Comparison of ENCODE assay signal across 8 cellular contexts in the genomic region with DNA sequence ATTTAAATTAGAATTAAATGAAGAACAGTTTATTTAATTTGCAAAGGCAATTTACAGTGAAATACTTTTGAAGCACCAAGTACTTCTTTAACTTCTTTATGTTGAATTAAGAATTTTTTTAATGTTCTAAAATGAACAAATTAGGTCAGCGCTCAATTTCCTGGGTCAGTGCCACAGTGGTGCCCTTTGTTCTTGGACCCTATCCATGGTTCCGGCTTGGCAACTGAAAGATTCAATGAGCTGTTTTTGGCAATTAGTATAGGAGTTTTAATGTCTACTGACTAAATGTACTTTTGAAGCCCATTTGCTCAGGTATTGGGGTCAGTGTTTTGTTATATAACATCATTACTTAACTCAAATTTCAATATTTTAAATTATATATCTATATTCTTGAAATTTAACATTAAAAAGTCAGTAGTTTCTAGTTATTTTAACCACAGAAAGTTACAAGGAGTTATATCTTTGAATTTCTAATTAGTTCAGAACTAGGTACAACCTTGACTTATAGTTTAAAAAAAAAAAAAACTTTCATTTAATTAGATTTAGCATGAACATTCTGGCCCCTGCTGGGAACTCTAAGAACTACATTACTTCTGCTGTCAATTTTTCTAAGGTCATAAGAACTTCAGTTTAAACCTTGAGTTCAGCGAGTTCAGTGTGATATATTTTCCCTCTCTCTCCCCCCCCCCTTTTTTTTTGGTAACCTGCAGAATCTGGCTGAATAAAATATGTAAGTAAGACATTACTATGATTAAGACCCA. TPM values are rescaled to one million over a fixed set of nuclear protein-coding genes. Genes with fewer than 3 reads are reported as not detected.
DNase-seq lines count a peak whose midpoint lies in the region; ATAC-seq, FAIRE-seq and TF ChIP-seq lines count a peak whose summit lies in the region.

No MANE protein-coding gene starts in this region.

- no peaks in the 10 kb centered on the region for H3K36me3 Mint-ChIP-seq in MCF 10A (ENCODE audit: insufficient read depth, unreplicated experiment)

- TF ChIP-seq EP300 in HepG2 (IDR thresholded peaks at IDR 0.05; ENCODE audit: low read depth in 2 of 2, low read length in 2 of 2) (no peak), HepG2 (CRISPR knock-in tag; IDR thresholded peaks at IDR 0.05; ENCODE audit: borderline replicate concordance) (no peak)

- H4K20me1 ChIP-seq in HepG2 (ENCODE audit: insufficient read depth, low read length), result no peaks in the 10 kb centered on the region

- H3K27me3 ChIP-seq in HepG2 (ENCODE audit: control insufficient read depth in 1 of 2, insufficient read depth in 2 of 2, low read length in 2 of 2), result no peaks in the 10 kb centered on the region

- H3K4me2 ChIP-seq in HepG2 (ENCODE audit: low read depth, low read length), result no peak overlapping the region

- H3K9ac ChIP-seq in HepG2 (ENCODE audit: insufficient read depth, low read depth, low read length), result no peak overlapping the region

- no peaks in the 10 kb centered on the region for H3K4me1 Mint-ChIP-seq in MCF 10A (ENCODE audit: insufficient read depth, unreplicated experiment)

- no peaks in the 10 kb centered on the region for H3K4me1 ChIP-seq in HepG2 (ENCODE audit: insufficient read depth, low read length)

- no peak overlapping the region for H3K4me3 Mint-ChIP-seq in MCF 10A (ENCODE audit: unreplicated experiment)

- CTCF ChIA-PET in GM10248 (lab: Yijun Ruan, JAX), result interaction anchor here (0.6 to 3.2 kb wide), 11 partner anchors 11 to 623 kb away, joined by 3 to 25 read pairs (median 4); no protein-coding TSS in a partner anchor
- CTCF ChIA-PET in MCF 10A (lab: Yijun Ruan, JAX), result interaction anchor here (0.7 to 2.9 kb wide), 7 partner anchors 13 to 320 kb away, joined by 3 to 52 read pairs (median 6); no protein-coding TSS in a partner anchor
- CTCF ChIA-PET in HepG2 (lab: Yijun Ruan, JAX; ENCODE audit: low intra/inter-chr PET ratio, low total read pairs), result interaction anchor here (0.7 to 2.1 kb wide), 5 partner anchors 46 to 409 kb away, joined by 3 to 17 read pairs (median 8); a partner anchor contains a TSS

- no peak overlapping the region for H3K27ac Mint-ChIP-seq in MCF 10A (ENCODE audit: low read depth, unreplicated experiment)

- H3K4me3 ChIP-seq in HepG2 (replicated peaks in 1 of 3; ENCODE audit: insufficient read depth in 1 of 3, low read depth in 2 of 3, low read length in 3 of 3), result no peak overlapping the region

- H3K36me3 ChIP-seq in HepG2 (replicated peaks in 1 of 2; ENCODE audit: control insufficient read depth in 1 of 2, insufficient read depth in 2 of 2, low read length in 2 of 2), result no peaks in the 10 kb centered on the region

- no peak for TF ChIP-seq POLR2A in HepG2 (IDR thresholded peaks at IDR 0.05; ENCODE audit: insufficient read depth in 1 of 2, low read depth in 2 of 2, low read length in 2 of 2)

- H3K27me3 Mint-ChIP-seq in MCF 10A (ENCODE audit: insufficient read depth, unreplicated experiment), result no peaks in the 10 kb centered on the region

- intact Hi-C loops in MCF 10A (cut with micrococcal nuclease), result loop anchor here (1.0 to 2.0 kb wide), 4 partner anchors 46 to 409 kb away; a partner anchor contains a TSS
- intact Hi-C loops in HepG2 (cut with micrococcal nuclease; ENCODE audit: unreplicated experiment), result loop anchor here (1.0 to 5.0 kb wide), 5 partner anchors 48 to 409 kb away; a partner anchor contains a TSS

- ATAC-seq in HepG2 (peak; percentile 44), GM21515 (IDR thresholded peaks at IDR 0.05; ENCODE audit: unreplicated experiment) (no peak)

- H3K79me2 ChIP-seq in HepG2 (ENCODE audit: insufficient read depth, low read length), result no peaks in the 10 kb centered on the region

- no peak overlapping the region for H2AFZ ChIP-seq in HepG2 (ENCODE audit: low read length)

- no TSS peak for BruUV-seq in MCF 10A (replicated peaks; lab: Mats Ljungman, UMichigan)
- BruUV-seq in HepG2 (replicated peaks; lab: Mats Ljungman, UMichigan), result no TSS peak

- peaks cover under 1% of the 10 kb centered on the region for H3K9me3 Mint-ChIP-seq in MCF 10A (ENCODE audit: unreplicated experiment)

- peak; percentile 59 for FAIRE-seq in HepG2 (lab: Jason Lieb, UNC)

- WGBS in HepG2 (ENCODE audit: low lambda C conversion rate), result 54% methylated on average over 3 of the region's 3 CpGs

- DNase-seq in AG08396 (ENCODE audit: low spot score), result peak; percentile 16
- DNase-seq in GM10248 (ENCODE audit: extremely low spot score), result peak; percentile 24
- peak; percentile 12 for DNase-seq in HPDE6-E6E7 (ENCODE audit: extremely low spot score)
- DNase-seq in NOMO-1 treated with dmso at 0.1 percent for 144 hours (lab: John Stamatoyannopoulos, UW; ENCODE audit: unreplicated experiment), result peak; percentile 26
- peak; percentile 66 for DNase-seq in MCF 10A (ENCODE audit: unreplicated experiment)
- DNase-seq in HepG2 (ENCODE audit: low spot score), result peak; percentile 68
- no peak for DNase-seq in activated CD8-positive, alpha-beta memory T cell treated with anti-CD3 and anti-CD28 coated beads, Interleukin-2, amount 50 U/mL, for 4 hours

- POLR2A ChIA-PET in GM10248 (lab: Yijun Ruan, JAX), result no interaction called here
- POLR2A ChIA-PET in MCF 10A (lab: Yijun Ruan, JAX), result no interaction called here
- POLR2A ChIA-PET in HepG2 (lab: Yijun Ruan, JAX), result no interaction called here

- in situ Hi-C loops in HepG2 (cut with HindIII; ENCODE audit: extremely low pct_ligation_motif_present, low pct_unique_long_range_greater_than_20kb), result loop anchor here (10.0 to 25.0 kb wide), 3 partner anchors 265 to 408 kb away; a partner anchor contains a TSS

- TF ChIP-seq RAD21 in HepG2 (CRISPR knock-in tag; IDR thresholded peaks at IDR 0.05), result no peak

- H3K9me3 ChIP-seq in HepG2 (ENCODE audit: low read length), result no peaks in the 10 kb centered on the region

- no peak overlapping the region for H3K27ac ChIP-seq in HepG2 (ENCODE audit: extremely low read length, insufficient read depth, low read length)

- TF ChIP-seq CTCF in GM10248 (IDR thresholded peaks at IDR 0.05; ENCODE audit: control extremely low read depth, extremely low read depth, low read depth, missing control alignments), result peak; percentile 67
- peak; percentile 60 for TF ChIP-seq CTCF in MCF 10A (IDR thresholded peaks at IDR 0.05; ENCODE audit: unreplicated experiment)
- peak; percentile 58 for TF ChIP-seq CTCF in HepG2 (CRISPR knock-in tag; IDR thresholded peaks at IDR 0.05)

TF ChIP-seq in HepG2, 621 proteins besides CTCF, POLR2A, EP300 and RAD21 (continues in another document):
- TF ChIP-seq STAG1 (CRISPR knock-in tag; IDR thresholded peaks at IDR 0.05) (peak; percentile 78), TBL1XR1 (IDR thresholded peaks at IDR 0.05; ENCODE audit: borderline replicate concordance, low read length, partially characterized antibody) (no peak), ZKSCAN1 (IDR thresholded peaks at IDR 0.05; ENCODE audit: low read length) (no peak), PCBP1 (IDR thresholded peaks at IDR 0.05; ENCODE audit: borderline replicate concordance, low read depth, low read length) (no peak), ASH2L (IDR thresholded peaks at IDR 0.05; ENCODE audit: insufficient read length, low read depth, low read length) (no peak), HNRNPK (IDR thresholded peaks at IDR 0.05; ENCODE audit: low read depth, low read length, poor library complexity, severe bottlenecking) (peak; percentile 66), SMC3 (IDR thresholded peaks at IDR 0.05; ENCODE audit: low read length) (peak; percentile 23; the same call in 1 of the 2 replicates), IKZF1 (IDR thresholded peaks at IDR 0.05) (no peak), ZNF180 (CRISPR knock-in tag; IDR thresholded peaks at IDR 0.05; ENCODE audit: borderline replicate concordance, low read depth) (no peak), LCORL (IDR thresholded peaks at IDR 0.05) (no peak), LCORL (CRISPR knock-in tag; IDR thresholded peaks at IDR 0.05) (no peak)
- TF ChIP-seq, protein P1, sequence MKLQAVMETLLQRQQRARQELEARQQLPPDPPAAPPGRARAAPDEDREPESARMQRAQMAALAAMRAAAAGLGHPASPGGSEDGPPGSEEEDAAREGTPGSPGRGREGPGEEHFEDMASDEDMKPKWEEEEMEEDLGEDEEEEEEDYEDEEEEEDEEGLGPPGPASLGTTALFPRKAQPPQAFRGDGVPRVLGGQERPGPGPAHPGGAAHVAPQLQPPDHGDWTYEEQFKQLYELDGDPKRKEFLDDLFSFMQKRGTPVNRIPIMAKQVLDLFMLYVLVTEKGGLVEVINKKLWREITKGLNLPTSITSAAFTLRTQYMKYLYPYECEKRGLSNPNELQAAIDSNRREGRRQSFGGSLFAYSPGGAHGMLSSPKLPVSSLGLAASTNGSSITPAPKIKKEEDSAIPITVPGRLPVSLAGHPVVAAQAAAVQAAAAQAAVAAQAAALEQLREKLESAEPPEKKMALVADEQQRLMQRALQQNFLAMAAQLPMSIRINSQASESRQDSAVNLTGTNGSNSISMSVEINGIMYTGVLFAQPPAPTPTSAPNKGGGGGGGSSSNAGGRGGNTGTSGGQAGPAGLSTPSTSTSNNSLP (IDR thresholded peaks at IDR 0.05; ENCODE audit: low read depth, low read length), result 0 out of 2 replicates have a peak, but pooled peaks have one; percentile 38

RNA-seq across cellular contexts. Expression of a gene that starts 7.6 kb away (rescaled TPM):
- 0.09 and 0.10 TPM in 2 replicates for total RNA-seq in MCF 10A (2022)
- total RNA-seq in HepG2 (2016; rRNA removed; fragmentation: Illumina TruSeq; extraction: Trizol), result not detected in 2 replicates
- not detected in 2 replicates for total RNA-seq in HepG2 (2016; cell fraction: cytosol; rRNA removed; fragmentation: Illumina TruSeq; extraction: Trizol; ENCODE audit: low read depth)
- total RNA-seq in HepG2 (2016; cell fraction: insoluble cytoplasmic fraction; rRNA removed; fragmentation: Illumina TruSeq; extraction: Trizol), result not detected in 2 replicates
- not detected in 2 replicates for total RNA-seq in HepG2 (2016; cell fraction: membrane; rRNA removed; fragmentation: Illumina TruSeq; extraction: Trizol)
- not detected in 2 replicates for total RNA-seq in HepG2 (2016; cell fraction: nucleus; rRNA removed; fragmentation: Illumina TruSeq; extraction: Trizol)
- polyA plus RNA-seq in HepG2 (2011; rRNA removed), result 0.04 TPM in 2 replicates
- not detected in 2 replicates for polyA plus RNA-seq in HepG2 (2011; cell fraction: cytosol; rRNA removed)
- 0.08 and 0.21 TPM in 2 replicates for polyA plus RNA-seq in HepG2 (2011; cell fraction: nucleus; rRNA removed)
- 0.11 and 0.12 TPM in 2 replicates for polyA plus RNA-seq in HepG2 (2012)
- polyA plus RNA-seq in HepG2 (2016; cell fraction: cytosol; fragmentation: Illumina TruSeq; extraction: Trizol; ENCODE audit: low read depth), result not detected in 2 replicates
- polyA plus RNA-seq in HepG2 (2016; cell fraction: insoluble cytoplasmic fraction; fragmentation: Illumina TruSeq; extraction: Trizol; ENCODE audit: low read depth), result not detected in 2 replicates
- not detected in 2 replicates for polyA plus RNA-seq in HepG2 (2016; cell fraction: membrane; fragmentation: Illumina TruSeq; extraction: Trizol; ENCODE audit: low read depth)
- not detected in 2 replicates for polyA plus RNA-seq in HepG2 (2016; cell fraction: nucleus; fragmentation: Illumina TruSeq; extraction: Trizol; ENCODE audit: insufficient read depth, low read depth)
- not detected in 2 replicates for polyA minus RNA-seq in HepG2 (2011; rRNA and poly(A)+ RNA removed; ENCODE audit: low replicate concordance)
- polyA minus RNA-seq in HepG2 (2011; cell fraction: cytosol; rRNA and poly(A)+ RNA removed), result not detected in 2 replicates
- 0.25 TPM in 1 of 2 replicates, not detected in the other for polyA minus RNA-seq in HepG2 (2011; cell fraction: nucleus; rRNA and poly(A)+ RNA removed)
